8 cellular contexts compared by ENCODE assay signal in the genomic region with DNA sequence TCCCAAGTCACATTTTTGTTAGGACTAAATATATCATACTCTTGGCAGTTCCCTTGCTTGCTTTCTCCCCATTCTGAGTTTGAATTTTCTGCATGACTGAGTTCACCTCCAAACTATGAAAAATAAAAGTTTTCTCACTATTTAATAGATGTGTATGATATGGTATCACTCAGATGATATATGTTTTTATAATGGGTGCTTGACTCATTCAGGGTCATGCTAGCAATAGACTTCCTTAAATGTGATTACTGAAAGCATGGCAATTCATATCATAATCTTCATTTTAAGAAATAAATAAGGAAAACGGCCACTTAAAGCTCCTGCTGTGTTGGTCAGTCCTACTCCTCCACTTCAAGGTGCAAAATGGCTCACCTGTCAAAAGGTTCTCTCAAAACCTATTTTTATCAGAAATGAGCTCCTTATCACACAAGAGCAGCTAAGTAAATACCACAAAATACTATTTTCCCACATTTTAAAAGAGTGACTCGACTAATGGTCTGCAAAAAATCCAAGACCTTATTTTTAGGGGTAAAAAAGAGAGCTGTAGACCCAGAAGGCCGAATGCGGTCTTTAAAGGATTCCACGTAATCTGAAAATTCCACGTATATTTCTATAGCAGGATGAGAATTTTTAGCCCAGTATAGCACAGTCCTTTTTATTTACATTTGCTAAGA. TPM values are rescaled to one million over a fixed set of nuclear protein-coding genes. Genes with fewer than 3 reads are reported as not detected.
DNase-seq lines count a peak whose midpoint lies in the region; ATAC-seq and TF ChIP-seq lines count a peak whose summit lies in the region.

No MANE protein-coding gene starts in this region.

- no peaks in the 10 kb centered on the region for H3K9me3 ChIP-seq in A673 (ENCODE audit: low read depth, low read length, poor library complexity, severe bottlenecking)
- H3K9me3 ChIP-seq in mesodermal cell (ENCODE audit: control insufficient read depth, low read length), result no peaks in the 10 kb centered on the region

- 66 to 71% methylated on average over 3 of the region's 6 CpGs for WGBS in mesodermal cell (ENCODE audit: insufficient coverage in 2 of 2), 2 experiments

- CTCF ChIA-PET in A673 (lab: Charles Lee), result interaction anchor here (0.6 to 3.0 kb wide), 6 partner anchors 12 to 63 kb away, joined by 3 to 17 read pairs (median 6); no protein-coding TSS in a partner anchor

- H3K4me1 ChIP-seq in A673 (ENCODE audit: insufficient read depth, low read length, poor library complexity, severe bottlenecking) (peaks cover 31% of the 10 kb centered on the region), mesodermal cell (ENCODE audit: control insufficient read depth, insufficient read depth, low read length, poor library complexity, severe bottlenecking) (peaks cover 6% of the 10 kb centered on the region)

- DNase-seq in A673 (ENCODE audit: low spot score), result no peak
- DNase-seq in HL-60 (ENCODE audit: low read depth in 1 of 2, low spot score in 1 of 2), result no peak
- DNase-seq in astrocyte of the cerebellum (ENCODE audit: low read depth), result no peak
- no peak for DNase-seq in hippocampal formation (lab: John Stamatoyannopoulos, UW)
- DNase-seq in glomerular visceral epithelial cell (ENCODE audit: extremely low spot score), result no peak

- peak overlapping the region; percentile 55 for H3K4me3 ChIP-seq in A673 (ENCODE audit: low read depth, low read length, poor library complexity, severe bottlenecking)
- peak overlapping the region; percentile 57 for H3K4me3 ChIP-seq in HL-60 (replicated peaks; ENCODE audit: insufficient read depth, low read length)
- peak overlapping the region; percentile 68 for H3K4me3 ChIP-seq in astrocyte of the cerebellum (ENCODE audit: low read depth, low read length)
- H3K4me3 ChIP-seq in mesodermal cell (ENCODE audit: extremely low read depth, insufficient read depth, low read length, poor library complexity, severe bottlenecking), result peak overlapping the region; percentile 52

- intact Hi-C loops in A673 (cut with micrococcal nuclease; ENCODE audit: unreplicated experiment), result loop anchor here (1.0 kb wide), 1 partner anchor 24 kb away; a partner anchor contains a TSS

- no peak for TF ChIP-seq CTCF in A673 (conservative IDR thresholded peaks at IDR 0.05; ENCODE audit: low read depth, low read length)
- no peak for TF ChIP-seq CTCF in HL-60 (IDR thresholded peaks at IDR 0.05; ENCODE audit: insufficient read depth, low read length)
- TF ChIP-seq CTCF in astrocyte of the cerebellum (IDR thresholded peaks at IDR 0.05; ENCODE audit: low read depth, low read length, missing control alignments), result no peak

- POLR2A ChIA-PET in A673 (lab: Charles Lee; ENCODE audit: low non-redundant PET), result interaction anchor here (0.6 to 1.8 kb wide), 2 partner anchors 19 to 382 kb away, joined by 3 to 22 read pairs; no protein-coding TSS in a partner anchor

- H3K36me3 ChIP-seq in A673 (ENCODE audit: insufficient read depth, low read length, poor library complexity, severe bottlenecking) (no peaks in the 10 kb centered on the region), mesodermal cell (ENCODE audit: control insufficient read depth, insufficient read depth, low read length) (no peaks in the 10 kb centered on the region)

- in situ Hi-C loops in astrocyte of the cerebellum (cut with HindIII; ENCODE audit: low sequenced_read_pairs), result loop anchor here (10.0 kb wide), 1 partner anchor 89 kb away; a partner anchor contains a TSS

- ATAC-seq in GM21786 (IDR thresholded peaks at IDR 0.05; ENCODE audit: unreplicated experiment), result no peak
- no peak for ATAC-seq in GM19395 (IDR thresholded peaks at IDR 0.05; ENCODE audit: unreplicated experiment)

- BruUV-seq in A673 (replicated peaks; lab: Mats Ljungman, UMichigan), result no TSS peak

- H3K27ac ChIP-seq in A673 (ENCODE audit: low read depth, low read length, poor library complexity, severe bottlenecking), result peak overlapping the region; percentile 91
- H3K27ac ChIP-seq in HL-60 (replicated peaks), result peak overlapping the region; percentile 89
- peak overlapping the region; percentile 93 for H3K27ac ChIP-seq in mesodermal cell (ENCODE audit: low read depth, low read length, severe bottlenecking)

- H3K27me3 ChIP-seq in A673 (replicated peaks; ENCODE audit: insufficient read depth, low read depth, low read length, poor library complexity), result no peaks in the 10 kb centered on the region
- H3K27me3 ChIP-seq in HL-60 (ENCODE audit: insufficient read depth, poor library complexity, severe bottlenecking), result no peaks in the 10 kb centered on the region

RNA-seq across cellular contexts. Expression of a gene that starts 3.9 kb away (rescaled TPM):
- total RNA-seq in A673 (2021), result 9.9 and 10.8 TPM in 2 replicates
- 10.8 TPM for polyA plus RNA-seq in mesodermal cell (2013, experiment 1 of 2)
- polyA plus RNA-seq in mesodermal cell (2013, experiment 2 of 2), result 11.3 TPM

RNA-seq across cellular contexts. Expression of a gene that starts 23.6 kb away (rescaled TPM):
- 37.6 and 43.6 TPM in 2 replicates for total RNA-seq in A673 (2021)
- polyA plus RNA-seq in mesodermal cell (2013, experiment 1 of 2), result 28.9 TPM
- 32.1 TPM for polyA plus RNA-seq in mesodermal cell (2013, experiment 2 of 2)

RNA-seq across cellular contexts. Expression of a gene that starts 28.7 kb away (rescaled TPM):
- 491 and 500 TPM in 2 replicates for total RNA-seq in A673 (2021)
- 205 TPM for polyA plus RNA-seq in mesodermal cell (2013, experiment 1 of 2)
- 202 TPM for polyA plus RNA-seq in mesodermal cell (2013, experiment 2 of 2)

RNA-seq across cellular contexts. Expression of a gene that starts 36.0 kb away (rescaled TPM):
- total RNA-seq in A673 (2021), result not detected in 2 replicates
- polyA plus RNA-seq in mesodermal cell (2013, experiment 1 of 2), result not detected
- not detected for polyA plus RNA-seq in mesodermal cell (2013, experiment 2 of 2)

RNA-seq across cellular contexts. Expression of a gene that starts 49.1 kb away (rescaled TPM):
- total RNA-seq in A673 (2021), result 62.7 and 73.9 TPM in 2 replicates
- 51.5 TPM for polyA plus RNA-seq in mesodermal cell (2013, experiment 1 of 2)
- 49.6 TPM for polyA plus RNA-seq in mesodermal cell (2013, experiment 2 of 2)
